In the genomic region with DNA sequence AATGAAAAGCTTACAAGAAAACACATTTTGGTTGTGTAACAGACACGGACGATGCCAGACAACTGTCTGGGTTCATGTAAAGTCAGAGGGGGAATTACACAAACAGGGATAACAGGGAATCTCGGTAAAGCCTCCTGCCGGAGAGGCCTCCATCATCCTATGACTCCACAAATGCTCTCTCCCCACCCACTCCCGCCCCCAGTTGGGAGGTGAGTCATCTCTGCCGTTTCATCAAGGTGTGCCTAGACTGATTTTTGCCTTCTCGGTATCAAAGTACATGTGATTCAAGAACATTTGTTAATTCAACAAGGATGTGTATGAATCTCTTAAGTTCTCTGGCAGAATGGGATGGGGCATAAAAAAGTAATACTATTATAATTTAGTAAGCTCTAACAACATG, we compare ENCODE assay signal across 11 cellular contexts.
A peak's percentile ranks its signal among the peaks of the same experiment; 100 is the strongest.
DNase-seq lines count a peak whose midpoint lies in the region; ATAC-seq and TF ChIP-seq lines count a peak whose summit lies in the region.
"Had no signal": no experiment of that assay in that cellular context is flagged by ENCODE, and none has a peak within 500 bp of the region (broad histone marks: within the 10 kb centered on the region; RNA-seq: fewer than 3 reads in every experiment).

No MANE protein-coding gene starts in this region.

- intact Hi-C loops in Calu3 (cut with micrococcal nuclease; ENCODE audit: unreplicated experiment) (no loop called here), left lung (cut with DNase I) (no loop called here)

- H3K27ac Mint-ChIP-seq in Calu3 (ENCODE audit: unreplicated experiment) (peak overlapping the region; percentile 73), endothelial cell (ENCODE audit: unreplicated experiment) (no peak overlapping the region)
- H3K27ac Mint-ChIP-seq in activated naive CD4-positive, alpha-beta T cell treated with anti-CD3 and anti-CD28 coated beads, Interleukin-2, amount 50 U/mL, for 24 hours: peak overlapping the region; percentile 69

- no peak for ATAC-seq in left lung

- peaks cover 4% of the 10 kb centered on the region for H3K36me3 Mint-ChIP-seq in Calu3 (ENCODE audit: insufficient read depth, unreplicated experiment)
- no peaks in the 10 kb centered on the region for H3K36me3 Mint-ChIP-seq in activated naive CD4-positive, alpha-beta T cell treated with anti-CD3 and anti-CD28 coated beads, Interleukin-2, amount 50 U/mL, for 24 hours
- H3K36me3 Mint-ChIP-seq in endothelial cell (ENCODE audit: low read depth, unreplicated experiment): no peaks in the 10 kb centered on the region

- BruUV-seq in Calu3 (replicated peaks; lab: Mats Ljungman, UMichigan): no TSS peak

- peak; percentile 55 for DNase-seq in Calu3
- DNase-seq in activated CD4-positive, alpha-beta T cell treated with anti-CD3 and anti-CD28 coated beads for 24 hours (ENCODE audit: low read depth in 2 of 2): peak; percentile 34 to 44
- peak; percentile 18 to 40 (median 29) for DNase-seq in stimulated activated CD4-positive, alpha-beta T cell treated with anti-CD3 and anti-CD28 coated beads, Interleukin-1b, Interleukin-23, amount 100 ng/mL, for 24 hours (ENCODE audit: low read depth in 4 of 4, low spot score in 1 of 4)
- DNase-seq in endothelial cell (ENCODE audit: low spot score): no peak
- DNase-seq in left lung: no peak
- DNase-seq in CD1c-positive myeloid dendritic cell (ENCODE audit: extremely low spot score): no peak
- DNase-seq in superior temporal gyrus (ENCODE audit: extremely low spot score): no peak
- DNase-seq: HCEC 1CT, NCI-H748 treated with DMSO at 0.1 percent for 48 hours had no signal

- no peak overlapping the region for H3K4me3 Mint-ChIP-seq in Calu3 (ENCODE audit: low read depth, unreplicated experiment)
- no peak overlapping the region for H3K4me3 Mint-ChIP-seq in activated naive CD4-positive, alpha-beta T cell treated with anti-CD3 and anti-CD28 coated beads, Interleukin-2, amount 50 U/mL, for 24 hours
- no peak overlapping the region for H3K4me3 Mint-ChIP-seq in endothelial cell (ENCODE audit: unreplicated experiment)

- peaks cover 51% of the 10 kb centered on the region for H3K4me1 Mint-ChIP-seq in Calu3 (ENCODE audit: low read depth, unreplicated experiment)
- H3K4me1 Mint-ChIP-seq in activated naive CD4-positive, alpha-beta T cell treated with anti-CD3 and anti-CD28 coated beads, Interleukin-2, amount 50 U/mL, for 24 hours: peaks cover 66% of the 10 kb centered on the region
- peaks cover 45% of the 10 kb centered on the region for H3K4me1 Mint-ChIP-seq in endothelial cell (ENCODE audit: unreplicated experiment)

- H3K27me3 Mint-ChIP-seq in Calu3 (ENCODE audit: unreplicated experiment): no peaks in the 10 kb centered on the region
- H3K27me3 Mint-ChIP-seq in activated naive CD4-positive, alpha-beta T cell treated with anti-CD3 and anti-CD28 coated beads, Interleukin-2, amount 50 U/mL, for 24 hours: no peaks in the 10 kb centered on the region
- peaks cover 9% of the 10 kb centered on the region for H3K27me3 Mint-ChIP-seq in endothelial cell (ENCODE audit: unreplicated experiment)

- no peaks in the 10 kb centered on the region for H3K27me3 ChIP-seq in left lung
- H3K27me3 ChIP-seq: esophagus muscularis mucosa had no signal

- CTCF ChIA-PET in Calu3 (lab: Charles Lee): interaction anchor here (0.6 to 1.3 kb wide), 3 partner anchors 10 to 807 kb away, joined by 3 to 4 read pairs (median 4); no protein-coding TSS in a partner anchor

- no peaks in the 10 kb centered on the region for H3K9me3 ChIP-seq in left lung
- H3K9me3 ChIP-seq: esophagus muscularis mucosa had no signal

- TF ChIP-seq CTCF in Calu3 (IDR thresholded peaks at IDR 0.05; ENCODE audit: unreplicated experiment): no peak
- no peak for TF ChIP-seq CTCF in endothelial cell (IDR thresholded peaks at IDR 0.05; ENCODE audit: unreplicated experiment)
- TF ChIP-seq CTCF in left lung (IDR thresholded peaks at IDR 0.05): no peak

- no peak overlapping the region for H3K27ac ChIP-seq in left lung
- H3K27ac ChIP-seq: esophagus muscularis mucosa had no signal

- peaks cover 0 to 31% of the 10 kb centered on the region in 2 donors for H3K4me1 ChIP-seq in left lung

- H3K4me3 ChIP-seq in left lung: no peak overlapping the region
- H3K4me3 ChIP-seq: esophagus muscularis mucosa had no signal

- peaks cover 3% of the 10 kb centered on the region for H3K9me3 Mint-ChIP-seq in Calu3 (ENCODE audit: low read depth, unreplicated experiment)
- peaks cover 7% of the 10 kb centered on the region for H3K9me3 Mint-ChIP-seq in activated naive CD4-positive, alpha-beta T cell treated with anti-CD3 and anti-CD28 coated beads, Interleukin-2, amount 50 U/mL, for 24 hours
- no peaks in the 10 kb centered on the region for H3K9me3 Mint-ChIP-seq in endothelial cell (ENCODE audit: unreplicated experiment)

- H3K36me3 ChIP-seq in left lung: no peaks in the 10 kb centered on the region
- H3K36me3 ChIP-seq: esophagus muscularis mucosa had no signal

Comparison
In these comparisons a context has a peak if more than half of its experiments do, and no peak if none do; other contexts are left out.
1. DNase-seq: peak in Calu3 (single experiment), activated CD4-positive, alpha-beta T cell treated with anti-CD3 and anti-CD28 coated beads for 24 hours (2 of 2) and stimulated activated CD4-positive, alpha-beta T cell treated with anti-CD3 and anti-CD28 coated beads, Interleukin-1b, Interleukin-23, amount 100 ng/mL, for 24 hours (4 of 4); none in endothelial cell (single experiment), left lung (0 of 2), CD1c-positive myeloid dendritic cell (single experiment) and superior temporal gyrus (single experiment).